ENCODE assay signal across 8 cellular contexts in genomic region chr3:58490860-58491501, GRCh38. TPM values are rescaled to one million over a fixed set of nuclear protein-coding genes. Genes with fewer than 3 reads are reported as not detected.
DNase-seq lines count a peak whose midpoint lies in the region; ATAC-seq lines count a peak whose summit lies in the region.

No MANE protein-coding gene starts in this region.

- no peaks in the 10 kb centered on the region for H3K9me3 Mint-ChIP-seq in central memory CD8-positive, alpha-beta T cell

- H3K4me3 Mint-ChIP-seq in central memory CD8-positive, alpha-beta T cell: peak overlapping the region; percentile 71

- H3K9me3 ChIP-seq in mononuclear cell (ENCODE audit: low read depth, low read length): no peaks in the 10 kb centered on the region
- H3K9me3 ChIP-seq in aorta (ENCODE audit: control insufficient read depth, low read length): no peaks in the 10 kb centered on the region

- H3K4me3 ChIP-seq in mononuclear cell (ENCODE audit: low read length): peak overlapping the region; percentile 30
- no peak overlapping the region for H3K4me3 ChIP-seq in aorta (ENCODE audit: low read length in 2 of 2)

- H3K36me3 Mint-ChIP-seq in central memory CD8-positive, alpha-beta T cell (ENCODE audit: insufficient read depth): peaks cover 6% of the 10 kb centered on the region

- H3K4me1 Mint-ChIP-seq in central memory CD8-positive, alpha-beta T cell: peaks cover 59% of the 10 kb centered on the region

- no peaks in the 10 kb centered on the region for H3K27me3 ChIP-seq in mononuclear cell (ENCODE audit: insufficient read depth, low read length)
- H3K27me3 ChIP-seq in aorta (ENCODE audit: control insufficient read depth in 1 of 2, insufficient read depth in 2 of 2, low read length in 1 of 2): no peaks in the 10 kb centered on the region

- H3K27ac ChIP-seq in aorta (ENCODE audit: low read depth in 1 of 2, low read length in 2 of 2): peak overlapping the region in 1 of 2 donors; percentile 30

- intact Hi-C loops in Right ventricle myocardium inferior (cut with DNase I): loop anchor here (2.0 to 5.0 kb wide), 3 partner anchors 28 to 184 kb away; partner anchors contain the start of genes HTD2, PXK and RPP14
- intact Hi-C loops in cardiac septum (cut with DNase I): loop anchor here (2.0 to 5.0 kb wide), 4 partner anchors 38 to 184 kb away; partner anchors contain the start of genes HTD2, PDHB and RPP14
- intact Hi-C loops in aorta (cut with DNase I): loop anchor here (2.0 to 5.0 kb wide), 3 partner anchors 28 to 184 kb away; partner anchors contain the start of genes PDHB (in 2 of the 2), HTD2 (in 1 of the 2) and RPP14 (in 1 of the 2)

- H3K4me1 ChIP-seq in mononuclear cell (ENCODE audit: insufficient read depth, low read length): peaks cover 50% of the 10 kb centered on the region
- peaks cover 0 to 6% of the 10 kb centered on the region in 2 donors for H3K4me1 ChIP-seq in aorta (ENCODE audit: control insufficient read depth in 1 of 2, insufficient read depth in 2 of 2, low read length in 2 of 2)

- peak overlapping the region; percentile 11 for H3K27ac Mint-ChIP-seq in central memory CD8-positive, alpha-beta T cell (ENCODE audit: low read depth)

- peak; percentile 1 for ATAC-seq in Right ventricle myocardium inferior
- no peak for ATAC-seq in central memory CD8-positive, alpha-beta T cell (replicated peaks; ENCODE audit: extremely low read depth, poor library complexity, severe bottlenecking)
- ATAC-seq in aorta (ENCODE audit: low FRiP score): peak; percentile 5

- H3K27me3 Mint-ChIP-seq in central memory CD8-positive, alpha-beta T cell: no peaks in the 10 kb centered on the region

- no peaks in the 10 kb centered on the region for H3K36me3 ChIP-seq in aorta (ENCODE audit: control insufficient read depth in 1 of 2, insufficient read depth in 2 of 2, low read length in 1 of 2)

- DNase-seq in Right ventricle myocardium inferior (ENCODE audit: missing footprints): peak; percentile 74
- DNase-seq in cardiac septum (ENCODE audit: low spot score): no peak
- DNase-seq in central memory CD8-positive, alpha-beta T cell (ENCODE audit: low spot score in 2 of 2): no peak
- peak; percentile 58 to 77 for DNase-seq in aorta
- DNase-seq in GF-D8 (lab: John Stamatoyannopoulos, UW): no peak
- DNase-seq in DMS153 (lab: John Stamatoyannopoulos, UW): no peak
- DNase-seq in HuH-7 (ENCODE audit: low spot score): no peak

- 77 to 79% methylated on average over 19 of the region's 19 CpGs for WGBS in aorta, 2 donors

RNA-seq across cellular contexts. Expression of gene KCTD6, which starts 0.9 kb away (rescaled TPM):
- 11.3 TPM for total RNA-seq in Right ventricle myocardium inferior
- 7.5 TPM for total RNA-seq in cardiac septum
- 10.6 TPM for total RNA-seq in mononuclear cell
- 10 to 100 TPM in 1 of 2 donors, 1 to 10 TPM in 1; 7.9 to 12.8 TPM for total RNA-seq in aorta
- 10 to 100 TPM in 1 of 2 donors, 1 to 10 TPM in 1; 5.9 to 16.5 TPM for polyA plus RNA-seq in aorta

RNA-seq across cellular contexts. Expression of gene ACOX2, which starts 46.0 kb away (rescaled TPM):
- total RNA-seq in Right ventricle myocardium inferior: 33.4 TPM
- total RNA-seq in cardiac septum: 31.2 TPM
- 0.73 TPM for total RNA-seq in mononuclear cell
- total RNA-seq in aorta: 10 to 100 TPM; 12.9 to 31.5 TPM
- polyA plus RNA-seq in aorta: 10 to 100 TPM; 10.6 to 68.7 TPM

RNA-seq across cellular contexts. Expression of gene PDHB, which starts 57.3 kb away (rescaled TPM):
- total RNA-seq in Right ventricle myocardium inferior: 206 TPM
- total RNA-seq in cardiac septum: 174 TPM
- total RNA-seq in mononuclear cell: 21.5 TPM
- 10 to 100 TPM; 49.0 to 49.9 TPM for total RNA-seq in aorta
- 10 to 100 TPM; 68.4 to 72.7 TPM for polyA plus RNA-seq in aorta

Comparison
In these comparisons a context has a peak if more than half of its experiments do, and no peak if none do; other contexts are left out.
1. DNase-seq: peak in Right ventricle myocardium inferior (single experiment) and aorta (2 of 2); none in cardiac septum (single experiment), central memory CD8-positive, alpha-beta T cell (0 of 2), GF-D8 (single experiment), DMS153 (single experiment) and HuH-7 (single experiment).